In the genomic region with DNA sequence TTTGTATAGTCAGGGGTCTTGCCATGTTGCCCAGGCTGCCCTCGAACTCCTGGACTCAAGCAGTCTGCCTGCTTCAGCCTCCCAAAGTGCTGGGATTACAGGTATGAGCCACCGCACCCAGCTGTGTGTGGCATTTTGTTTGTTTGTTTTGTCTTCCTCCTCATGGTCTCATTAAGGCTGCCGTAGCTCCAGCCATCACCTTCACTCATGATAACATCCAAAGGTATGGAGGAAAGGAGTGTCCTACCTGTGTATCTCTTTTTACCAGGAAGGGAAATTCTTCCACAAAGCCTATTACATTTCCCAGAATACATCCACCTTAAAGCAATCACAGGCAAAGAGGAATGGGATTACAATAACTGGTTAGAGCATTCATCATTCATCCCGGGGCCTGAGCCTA, we compare ENCODE assay signal across 26 cellular contexts. TPM values are rescaled to one million over a fixed set of nuclear protein-coding genes. Genes with fewer than 3 reads are reported as not detected.
DNase-seq lines count a peak whose midpoint lies in the region; ATAC-seq, FAIRE-seq and TF ChIP-seq lines count a peak whose summit lies in the region.
"Had no signal": no experiment of that assay in that cellular context is flagged by ENCODE, and none has a peak within 500 bp of the region (broad histone marks: within the 10 kb centered on the region; RNA-seq: fewer than 3 reads in every experiment).

No MANE protein-coding gene starts in this region.

- no peak overlapping the region for H2AK5ac ChIP-seq in H1 (ENCODE audit: low read depth, low read length)

- no peak overlapping the region for H3K23ac ChIP-seq in H1 (ENCODE audit: insufficient read length)

- H3K79me1 ChIP-seq in H1 (ENCODE audit: low read depth, low read length): no peaks in the 10 kb centered on the region

- intact Hi-C loops in dorsolateral prefrontal cortex (cut with DNase I): no loop called here
- intact Hi-C loops in left colon (cut with DNase I, micrococcal nuclease): no loop called here

- no peak for TF ChIP-seq POLR2A in H1 (IDR thresholded peaks at IDR 0.05; ENCODE audit: control extremely low read depth in 1 of 2, low read depth in 2 of 2, low read length in 2 of 2)

- ATAC-seq in WTC11 (no peak), HG02981 (IDR thresholded peaks at IDR 0.05; ENCODE audit: unreplicated experiment) (no peak), left colon (no peak)
- ATAC-seq: GM12878 had no signal

- H4K8ac ChIP-seq in H1 (ENCODE audit: extremely low read depth, insufficient read depth, low read length): no peak overlapping the region

- no peak overlapping the region for H3K27ac Mint-ChIP-seq in WTC11
- H3K27ac Mint-ChIP-seq: CD14-positive monocyte; CD4-positive, alpha-beta memory T cell; CD4-positive, CD25-positive, alpha-beta regulatory T cell; CD8-positive, alpha-beta memory T cell had no signal

- H3K36me3 ChIP-seq in H1 (ENCODE audit: control insufficient read depth in 2 of 4, insufficient read depth in 4 of 4, low read length in 3 of 4): no peaks in the 10 kb centered on the region
- H3K36me3 ChIP-seq: BE2C, BLaER1 had no signal

- H4K5ac ChIP-seq in H1 (ENCODE audit: insufficient read length, low read depth, low read length): no peak overlapping the region

- peaks cover 6% of the 10 kb centered on the region for H3K9me3 Mint-ChIP-seq in WTC11

- no peak overlapping the region for H3K4me2 ChIP-seq in H1 (ENCODE audit: insufficient read depth in 1 of 2, low read depth in 2 of 2, low read length in 2 of 2)
- H3K4me2 ChIP-seq: BLaER1 had no signal

- no peak for FAIRE-seq in H1 (lab: Jason Lieb, UNC)
- FAIRE-seq: A204.1, GM12878, GM12892, GM18507 had no signal

- H4K91ac ChIP-seq in H1 (replicated peaks; ENCODE audit: insufficient read length, low read length): no peak overlapping the region

- H2AFZ ChIP-seq in H1 (ENCODE audit: low read length): no peak overlapping the region

- no peak overlapping the region for H2BK5ac ChIP-seq in H1 (ENCODE audit: low read depth, low read length)

- no peaks in the 10 kb centered on the region for H3K36me3 Mint-ChIP-seq in WTC11
- H3K36me3 Mint-ChIP-seq: CD14-positive monocyte; CD4-positive, alpha-beta memory T cell; CD4-positive, CD25-positive, alpha-beta regulatory T cell; CD8-positive, alpha-beta memory T cell had no signal

- H2BK20ac ChIP-seq in H1 (ENCODE audit: low read length): no peak overlapping the region

- 91% methylated on average over 4 of the region's 4 CpGs; no CpG with 5 or more reads in 1 of the 2 experiments for WGBS in H1 (ENCODE audit: extremely low coverage in 1 of 2, insufficient coverage in 1 of 2, insufficient read length in 1 of 2, insufficient replicate concordance in 2 of 2, low coverage in 1 of 2, low lambda C conversion rate in 2 of 2, missing lambda C conversion rate in 1 of 2), 2 experiments

- no peaks in the 10 kb centered on the region for H3K79me2 ChIP-seq in H1 (ENCODE audit: control insufficient read depth in 1 of 2, insufficient read depth in 2 of 2, low read length in 2 of 2)

- CTCF ChIA-PET in WTC11 (lab: Charles Lee): no interaction called here
- CTCF ChIA-PET in H1 (lab: Charles Lee; ENCODE audit: partially characterized antibody): interaction anchor here (0.6 to 2.5 kb wide), 3 partner anchors 10 to 86 kb away, joined by 3 to 10 read pairs (median 3); no protein-coding TSS in a partner anchor

- no peak for DNase-seq in WTC11 (ENCODE audit: low spot score)
- no peak for DNase-seq in H1 (ENCODE audit: low read depth in 1 of 2, low spot score in 2 of 2)
- DNase-seq in dorsolateral prefrontal cortex: no peak
- DNase-seq in left colon: no peak
- DNase-seq: 8988T; ACHN; BE2C; C1 segment of cervical spinal cord; CD4-positive, alpha-beta memory T cell; CD4-positive, CD25-positive, alpha-beta regulatory T cell; CD8-positive, alpha-beta memory T cell; COR-L47; DMS 273 treated with DMSO at 0.1 percent for 48 hours; DMS153; DMS53; DMS79; DND-41; EL; GDM1 had no signal

- H3K9ac ChIP-seq in H1 (replicated peaks in 1 of 4; ENCODE audit: extremely low read depth in 1 of 4, low read depth in 3 of 4, low read length in 3 of 4): no peak overlapping the region
- H3K9ac ChIP-seq: BLaER1 had no signal

- H3K18ac ChIP-seq in H1 (ENCODE audit: extremely low read depth, low read length): no peak overlapping the region

- H3K27me3 ChIP-seq in H1 (replicated peaks in 1 of 4; ENCODE audit: control insufficient read depth in 3 of 4, extremely low read depth in 1 of 4, insufficient read depth in 3 of 4, low read length in 3 of 4) (no peaks in the 10 kb centered on the region), dorsolateral prefrontal cortex (peaks cover 0 to 4% (median 0%) of the 10 kb centered on the region in 45 donors)
- H3K27me3 ChIP-seq: BE2C, BLaER1 had no signal

- H3K4me3 Mint-ChIP-seq in WTC11: no peak overlapping the region
- H3K4me3 Mint-ChIP-seq: CD14-positive monocyte; CD4-positive, alpha-beta memory T cell; CD4-positive, CD25-positive, alpha-beta regulatory T cell; CD8-positive, alpha-beta memory T cell had no signal

- H3K56ac ChIP-seq in H1 (replicated peaks; ENCODE audit: insufficient read length, low read depth, low read length): no peak overlapping the region

- no peak overlapping the region for H2BK12ac ChIP-seq in H1 (ENCODE audit: low read depth, low read length)

- no peak for TF ChIP-seq RAD21 in H1 (IDR thresholded peaks at IDR 0.05 in 1 of 2, conservative IDR thresholded peaks at IDR 0.05 in 1 of 2; ENCODE audit: low read depth in 2 of 2, low read length in 2 of 2)

- no peak overlapping the region for H2BK15ac ChIP-seq in H1 (ENCODE audit: low read length)

- H3K4me3 ChIP-seq in H1 (ENCODE audit: extremely low read depth in 1 of 4, insufficient read depth in 2 of 4, low read depth in 3 of 4, low read length in 4 of 4) (no peak overlapping the region), dorsolateral prefrontal cortex (no peak overlapping the region)
- H3K4me3 ChIP-seq: BLaER1, GM12878 had no signal

- no peaks in the 10 kb centered on the region for H3K4me1 Mint-ChIP-seq in WTC11

- no peak for TF ChIP-seq EP300 in H1 (IDR thresholded peaks at IDR 0.05; ENCODE audit: borderline replicate concordance in 1 of 2, low read depth in 2 of 2, low read length in 2 of 2)

- POLR2A ChIA-PET in WTC11 (lab: Charles Lee): no interaction called here
- POLR2A ChIA-PET in H1 (lab: Charles Lee; ENCODE audit: partially characterized antibody): no interaction called here

- H3K14ac ChIP-seq in H1 (ENCODE audit: insufficient read length): no peak overlapping the region

- no peak overlapping the region for H2BK120ac ChIP-seq in H1 (replicated peaks; ENCODE audit: low read depth, low read length)

- no peaks in the 10 kb centered on the region for H3K27me3 Mint-ChIP-seq in WTC11 (ENCODE audit: low read depth)

- no peaks in the 10 kb centered on the region for H3K9me3 ChIP-seq in H1 (ENCODE audit: insufficient read depth in 2 of 2, low read depth in 1 of 2, low read length in 1 of 2)
- H3K9me3 ChIP-seq: BE2C had no signal

- TF ChIP-seq CTCF in WTC11 (IDR thresholded peaks at IDR 0.05): no peak
- TF ChIP-seq CTCF in H1 (IDR thresholded peaks at IDR 0.05; ENCODE audit: control extremely low read depth in 1 of 3, insufficient read depth in 1 of 3, low read depth in 1 of 3, low read length in 3 of 3): no peak
- TF ChIP-seq CTCF in dorsolateral prefrontal cortex (IDR thresholded peaks at IDR 0.05 in 54 of 56, conservative IDR thresholded peaks at IDR 0.05 in 2 of 56; ENCODE audit: low read depth in 1 of 56, partially characterized antibody in 56 of 56): no peak

- peaks cover 0 to 3% of the 10 kb centered on the region in 2 experiments for H4K20me1 ChIP-seq in H1 (replicated peaks in 1 of 2; ENCODE audit: control insufficient read depth in 1 of 2, insufficient read depth in 2 of 2, low read length in 2 of 2)
- H4K20me1 ChIP-seq: BLaER1 had no signal

- H3K23me2 ChIP-seq in H1 (ENCODE audit: low read depth, low read length): no peaks in the 10 kb centered on the region

- H3K4ac ChIP-seq in H1 (replicated peaks; ENCODE audit: insufficient read length, low read depth, low read length): no peak overlapping the region

- H3K27ac ChIP-seq in H1 (ENCODE audit: low read depth, low read length) (no peak overlapping the region), dorsolateral prefrontal cortex (no peak overlapping the region)
- H3K27ac ChIP-seq: BLaER1 had no signal

- H3K4me1 ChIP-seq in H1 (replicated peaks in 1 of 4; ENCODE audit: control insufficient read depth in 3 of 4, insufficient read depth in 4 of 4, low read length in 3 of 4): no peaks in the 10 kb centered on the region
- H3K4me1 ChIP-seq: BLaER1 had no signal

TF ChIP-seq in WTC11, 78 proteins besides CTCF, POLR2A, EP300 and RAD21:
- no peak for TF ChIP-seq FOXP1 (CRISPR knock-in tag; IDR thresholded peaks at IDR 0.05; ENCODE audit: borderline replicate concordance)
- 0 out of 2 replicates have a peak, but pooled peaks have one; percentile 25 for TF ChIP-seq GTF2I (CRISPR knock-in tag; conservative IDR thresholded peaks at IDR 0.05)

TF ChIP-seq in H1, 55 proteins besides CTCF, POLR2A, EP300 and RAD21 (continues in another document):
- TF ChIP-seq KDM1A (IDR thresholded peaks at IDR 0.05; ENCODE audit: borderline replicate concordance, low read length): peak; percentile 67; the same call in 1 of the 2 replicates

RNA-seq across cellular contexts. Expression of gene LSM11, which starts 27.2 kb away (rescaled TPM):
- total RNA-seq in WTC11 (2021) (5.2 to 5.8 TPM (median 5.4 TPM) in 3 replicates), dorsolateral prefrontal cortex (10 to 100 TPM in 115 of 120 experiments, 1 to 10 TPM in 5; 6.5 to 28.4 (median 16.7) TPM), left colon (1 to 10 TPM; 3.6 to 4.0 TPM)
- total RNA-seq in H1 (2021; fragmentation: NEBNext Ultra II Directional; extraction: Animal tissue kit (Norgen Biotek cat#: 25700)): 3.4 and 3.9 TPM in 2 replicates
- 1.3 and 1.8 TPM in 2 replicates for polyA plus RNA-seq in H1 (2011; rRNA removed)
- 1.9 TPM for polyA plus RNA-seq in H1 (2011; cell fraction: cytosol; rRNA removed)
- 1.3 TPM for polyA plus RNA-seq in H1 (2011; cell fraction: nucleus; rRNA removed)
- polyA plus RNA-seq in H1 (2012, experiment 1 of 2): 1.7 to 3.2 TPM (median 2.5 TPM) in 4 replicates
- polyA plus RNA-seq in H1 (2012, experiment 2 of 2): 0.67 TPM
- polyA plus RNA-seq in H1 (2013, experiment 1 of 2): 1.6 TPM
- polyA plus RNA-seq in H1 (2013, experiment 2 of 2): 1.5 TPM
- 5.2 and 6.9 TPM in 2 replicates for polyA minus RNA-seq in H1 (2011; rRNA and poly(A)+ RNA removed)
- 4.4 TPM for polyA minus RNA-seq in H1 (2011; cell fraction: cytosol; rRNA and poly(A)+ RNA removed)
- polyA minus RNA-seq in H1 (2011; cell fraction: nucleus; rRNA and poly(A)+ RNA removed): 3.3 TPM

RNA-seq across cellular contexts. Expression of gene THG1L, which starts 39.4 kb away (rescaled TPM):
- total RNA-seq in WTC11 (2021): 11.6 to 14.6 TPM (median 12.3 TPM) in 3 replicates
- 12.4 and 13.0 TPM in 2 replicates for total RNA-seq in H1 (2021; fragmentation: NEBNext Ultra II Directional; extraction: Animal tissue kit (Norgen Biotek cat#: 25700))
- polyA plus RNA-seq in H1 (2011; rRNA removed): 7.1 and 8.1 TPM in 2 replicates
- 17.3 TPM for polyA plus RNA-seq in H1 (2011; cell fraction: cytosol; rRNA removed)
- 9.2 TPM for polyA plus RNA-seq in H1 (2011; cell fraction: nucleus; rRNA removed)
- polyA plus RNA-seq in H1 (2012, experiment 1 of 2): 15.5 to 24.2 TPM (median 16.5 TPM) in 4 replicates
- 2.2 TPM for polyA plus RNA-seq in H1 (2012, experiment 2 of 2)
- 8.4 TPM for polyA plus RNA-seq in H1 (2013, experiment 1 of 2)
- 7.6 TPM for polyA plus RNA-seq in H1 (2013, experiment 2 of 2)
- polyA minus RNA-seq in H1 (2011; rRNA and poly(A)+ RNA removed): 21.2 and 29.0 TPM in 2 replicates
- polyA minus RNA-seq in H1 (2011; cell fraction: cytosol; rRNA and poly(A)+ RNA removed): 14.9 TPM
- polyA minus RNA-seq in H1 (2011; cell fraction: nucleus; rRNA and poly(A)+ RNA removed): 14.7 TPM
- total RNA-seq in dorsolateral prefrontal cortex: 1 to 10 TPM; 2.4 to 8.6 (median 5.0) TPM
- 10 to 100 TPM; 11.6 to 14.5 TPM for total RNA-seq in left colon
